In genomic region chr6:159063549-159063948, GRCh38 we compare ENCODE assay signal across 17 cellular contexts. TPM values are rescaled to one million over a fixed set of nuclear protein-coding genes. Genes with fewer than 3 reads are reported as not detected.
A peak's percentile ranks its signal among the peaks of the same experiment; 100 is the strongest.
DNase-seq lines count a peak whose midpoint lies in the region; ATAC-seq and TF ChIP-seq lines count a peak whose summit lies in the region.
"Had no signal": no experiment of that assay in that cellular context is flagged by ENCODE, and none has a peak within 500 bp of the region (broad histone marks: within the 10 kb centered on the region; RNA-seq: fewer than 3 reads in every experiment).

No MANE protein-coding gene starts in this region.

- H3K9me3 Mint-ChIP-seq in activated T-cell treated with anti-CD3 and anti-CD28 coated beads, Interleukin-2, amount 50 U/mL, for 4 hours = no peaks in the 10 kb centered on the region
- no peaks in the 10 kb centered on the region for H3K9me3 Mint-ChIP-seq in activated CD4-positive, alpha-beta memory T cell treated with anti-CD3 and anti-CD28 coated beads for 36 hours
- H3K9me3 Mint-ChIP-seq: GM23338 had no signal

- peaks cover 0 to 38% of the 10 kb centered on the region in 2 donors for H3K4me1 ChIP-seq in left lung
- H3K4me1 ChIP-seq in transverse colon = peaks cover 0 to 14% (median 0%) of the 10 kb centered on the region in 4 donors

- WGBS in transverse colon (ENCODE audit: low coverage in 1 of 2), 2 donors = 71 to 75% methylated on average over 3 to 6 of the region's 6 CpGs

- peak overlapping the region; percentile 42 to 81 for H3K27ac ChIP-seq in left lung
- H3K27ac ChIP-seq in transverse colon = peak overlapping the region; percentile 27 to 73 (median 41)

- in situ Hi-C loops in transverse colon (cut with MboI; ENCODE audit: low pct_ligation_motif_present in 1 of 4, low pct_unique_long_range_greater_than_20kb in 1 of 4, low sequenced_read_pairs in 3 of 4) = no loop called here

- H3K9me3 ChIP-seq in left lung (no peaks in the 10 kb centered on the region), transverse colon (no peaks in the 10 kb centered on the region)

- H3K4me3 ChIP-seq in left lung (no peak overlapping the region), transverse colon (no peak overlapping the region)
- H3K4me3 ChIP-seq: GM23338 had no signal

- peaks cover 1% of the 10 kb centered on the region for H3K36me3 Mint-ChIP-seq in activated T-cell treated with anti-CD3 and anti-CD28 coated beads, Interleukin-2, amount 50 U/mL, for 4 hours (ENCODE audit: insufficient read depth)
- H3K36me3 Mint-ChIP-seq in activated CD4-positive, alpha-beta memory T cell treated with anti-CD3 and anti-CD28 coated beads for 36 hours = no peaks in the 10 kb centered on the region

- TF ChIP-seq CTCF in left lung (IDR thresholded peaks at IDR 0.05) (no peak), transverse colon (IDR thresholded peaks at IDR 0.05) (no peak)

- no peaks in the 10 kb centered on the region for H3K27me3 Mint-ChIP-seq in activated T-cell treated with anti-CD3 and anti-CD28 coated beads, Interleukin-2, amount 50 U/mL, for 4 hours (ENCODE audit: low read depth)
- no peaks in the 10 kb centered on the region for H3K27me3 Mint-ChIP-seq in activated CD4-positive, alpha-beta memory T cell treated with anti-CD3 and anti-CD28 coated beads for 36 hours

- no peak for DNase-seq in activated T-cell treated with anti-CD3 and anti-CD28 coated beads, Interleukin-2, amount 50 U/mL, for 4 hours
- DNase-seq in activated T-cell treated with anti-CD3 and anti-CD28 coated beads, Interleukin-2, amount 50 U/mL, for 48 hours = no peak
- DNase-seq in activated CD4-positive, alpha-beta memory T cell treated with anti-CD3 and anti-CD28 coated beads for 36 hours = no peak
- no peak for DNase-seq in left lung
- DNase-seq in transverse colon = no peak
- no peak for DNase-seq in NCI-H128 (lab: John Stamatoyannopoulos, UW; ENCODE audit: unreplicated experiment)
- DNase-seq in activated CD4-positive, CD25-positive, alpha-beta regulatory T cell treated with anti-CD3 and anti-CD28 coated beads, Interleukin-2, amount 50 U/mL, for 72 hours = no peak
- DNase-seq: activated CD4-positive, alpha-beta T cell treated with anti-CD3 and anti-CD28 coated beads, Interleukin-2, amount 50 U/mL, for 4 hours; erythroblast; kidney glomerular epithelial cell; NCI-H2107; NCI-H774; retina; RPMI8226; stimulated activated CD4-positive, alpha-beta T cell treated with anti-CD3 and anti-CD28 coated beads, Interleukin-1b, Interleukin-23, amount 100 ng/mL, for 48 hours had no signal

- CTCF ChIA-PET in activated CD4-positive, alpha-beta memory T cell treated with anti-CD3 and anti-CD28 coated beads for 36 hours (lab: Charles Lee) = interaction anchor here (1.1 to 12.4 kb wide), 7 partner anchors 20 to 71 kb away, joined by 3 to 93 read pairs (median 10); partner anchors contain the start of gene TAGAP

- H3K4me3 Mint-ChIP-seq in activated T-cell treated with anti-CD3 and anti-CD28 coated beads, Interleukin-2, amount 50 U/mL, for 4 hours = peak overlapping the region; percentile 29
- no peak overlapping the region for H3K4me3 Mint-ChIP-seq in activated CD4-positive, alpha-beta memory T cell treated with anti-CD3 and anti-CD28 coated beads for 36 hours
- H3K4me3 Mint-ChIP-seq: GM23338 had no signal

- TF ChIP-seq EP300 in transverse colon (IDR thresholded peaks at IDR 0.05; ENCODE audit: low read depth) = no peak

- no peak for ATAC-seq in activated T-cell treated with anti-CD3 and anti-CD28 coated beads, Interleukin-2, amount 50 U/mL, for 4 hours
- ATAC-seq in left lung (no peak), GM18907 (IDR thresholded peaks at IDR 0.05; ENCODE audit: unreplicated experiment) (no peak)
- ATAC-seq: GM23338 had no signal

- intact Hi-C loops in activated CD4-positive, alpha-beta memory T cell treated with anti-CD3 and anti-CD28 coated beads for 36 hours (cut with micrococcal nuclease) = loop anchor here (5.0 kb wide), 1 partner anchor 211 kb away; no protein-coding TSS in a partner anchor
- intact Hi-C loops in left lung (cut with DNase I) = no loop called here
- intact Hi-C loops in transverse colon (cut with DNase I; ENCODE audit: low total_unique reads) = no loop called here

- POLR2A ChIA-PET in activated CD4-positive, alpha-beta memory T cell treated with anti-CD3 and anti-CD28 coated beads for 36 hours (lab: Charles Lee) = interaction anchor here (0.7 to 3.8 kb wide), 4 partner anchors 13 to 19 kb away, joined by 3 to 22 read pairs (median 4); partner anchors contain the start of gene TAGAP

- peak overlapping the region; percentile 93 for H3K27ac Mint-ChIP-seq in activated CD4-positive, alpha-beta memory T cell treated with anti-CD3 and anti-CD28 coated beads for 36 hours
- H3K27ac Mint-ChIP-seq: GM23338 had no signal

- no peaks in the 10 kb centered on the region for H3K36me3 ChIP-seq in left lung
- no peaks in the 10 kb centered on the region for H3K36me3 ChIP-seq in transverse colon

- H3K4me1 Mint-ChIP-seq in activated T-cell treated with anti-CD3 and anti-CD28 coated beads, Interleukin-2, amount 50 U/mL, for 4 hours (ENCODE audit: low read depth) = peaks cover 96% of the 10 kb centered on the region
- peaks cover 93% of the 10 kb centered on the region for H3K4me1 Mint-ChIP-seq in activated CD4-positive, alpha-beta memory T cell treated with anti-CD3 and anti-CD28 coated beads for 36 hours (ENCODE audit: low read depth)

- H3K27me3 ChIP-seq in left lung (no peaks in the 10 kb centered on the region), transverse colon (no peaks in the 10 kb centered on the region)

- TF ChIP-seq POLR2A in transverse colon (IDR thresholded peaks at IDR 0.05) = no peak

RNA-seq across cellular contexts. Expression of gene TAGAP, which starts 18.8 kb away (rescaled TPM):
- total RNA-seq in activated T-cell treated with anti-CD3 and anti-CD28 coated beads, Interleukin-2, amount 50 U/mL, for 4 hours = 100 to 1,000 TPM; 120 to 132 (median 130) TPM
- 10 to 100 TPM; 40.1 to 41.6 TPM for total RNA-seq in activated CD4-positive, alpha-beta memory T cell treated with anti-CD3 and anti-CD28 coated beads for 36 hours
- total RNA-seq in left lung (10 to 100 TPM in 1 of 2 donors, 1 to 10 TPM in 1; 8.2 to 15.1 TPM), transverse colon (10 to 100 TPM in 2 of 4 donors, 1 to 10 TPM in 2; 5.1 to 10.3 (median 8.9) TPM)
- total RNA-seq: GM23338 had no signal
